In the genomic region with DNA sequence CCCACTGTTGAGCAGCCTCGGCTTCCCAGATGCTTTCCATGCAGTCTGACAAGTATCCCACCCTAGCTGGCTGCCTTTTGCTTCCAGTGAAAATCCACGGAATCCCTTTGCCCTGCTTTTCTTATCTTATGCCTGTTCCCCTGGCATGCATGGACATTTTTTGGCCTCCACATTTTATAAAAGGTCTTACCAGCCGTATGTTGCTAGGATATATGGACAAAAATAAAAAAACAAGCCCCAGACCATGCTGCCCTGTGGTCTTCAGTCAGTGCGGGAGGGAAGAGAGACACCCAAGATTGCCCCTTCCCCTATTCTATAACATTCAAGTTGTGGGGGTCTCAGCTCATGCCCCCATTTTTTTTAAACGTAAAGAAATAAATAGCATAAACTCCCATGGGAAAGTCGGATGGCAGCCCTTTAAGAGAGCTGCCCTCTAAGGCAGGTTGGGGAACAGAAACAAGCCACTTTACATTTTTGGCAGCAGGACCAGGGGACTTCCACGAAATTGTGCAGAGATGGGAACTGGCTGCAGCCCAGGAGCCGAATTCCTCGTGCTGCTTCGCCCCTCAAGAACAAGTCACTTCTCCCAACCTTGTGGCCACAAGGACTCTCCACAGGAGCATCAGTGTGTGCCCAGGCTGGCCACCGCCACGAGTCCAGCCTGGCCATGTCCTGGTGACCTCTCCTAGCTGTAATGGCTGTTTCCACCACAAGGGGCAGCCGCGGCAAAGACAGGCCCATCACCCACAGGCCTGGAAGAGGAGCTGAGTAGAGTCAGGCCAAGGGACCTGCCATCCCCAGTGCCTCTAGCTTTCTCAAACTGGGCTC, we compare ENCODE assay signal across 8 cellular contexts.
DNase-seq lines count a peak whose midpoint lies in the region; ATAC-seq and TF ChIP-seq lines count a peak whose summit lies in the region.

No MANE protein-coding gene starts in this region.

- H2AFZ ChIP-seq in fibroblast of lung (ENCODE audit: low read length) (no peak overlapping the region), neural cell (ENCODE audit: low read depth, low read length) (no peak overlapping the region)

- H3K27ac ChIP-seq in fibroblast of lung (ENCODE audit: insufficient read depth, low read length), result no peak overlapping the region
- no peak overlapping the region for H3K27ac ChIP-seq in neural cell (ENCODE audit: low read length)
- H3K27ac ChIP-seq in upper lobe of right lung, result no peak overlapping the region

- H3K9me3 Mint-ChIP-seq in CD14-positive monocyte, result no peaks in the 10 kb centered on the region

- H3K27me3 Mint-ChIP-seq in CD14-positive monocyte (ENCODE audit: low read depth in 3 of 3), result peaks cover 0 to 1% (median 0%) of the 10 kb centered on the region in 3 donors

- TF ChIP-seq EP300 in neural cell (conservative IDR thresholded peaks at IDR 0.05; ENCODE audit: poor library complexity, severe bottlenecking), result no peak

- TF ChIP-seq CTCF in CD14-positive monocyte (IDR thresholded peaks at IDR 0.05) (peak; percentile 96), fibroblast of lung (conservative IDR thresholded peaks at IDR 0.05 in 1 of 2, IDR thresholded peaks at IDR 0.05 in 1 of 2; ENCODE audit: low read depth in 1 of 2, low read length in 2 of 2) (peak; percentile 50 to 79), neural cell (IDR thresholded peaks at IDR 0.05; ENCODE audit: poor library complexity, severe bottlenecking) (peak; percentile 42), upper lobe of right lung (IDR thresholded peaks at IDR 0.05) (peak; percentile 85)

- H3K79me2 ChIP-seq in fibroblast of lung (ENCODE audit: control insufficient read depth, insufficient read depth, low read length) (no peaks in the 10 kb centered on the region), neural cell (replicated peaks; ENCODE audit: insufficient read depth, low read length) (no peaks in the 10 kb centered on the region)

- H3K27me3 ChIP-seq in fibroblast of lung (ENCODE audit: control insufficient read depth, insufficient read depth, low read length) (no peaks in the 10 kb centered on the region), neural cell (ENCODE audit: insufficient read depth, low read depth, low read length) (no peaks in the 10 kb centered on the region), upper lobe of right lung (no peaks in the 10 kb centered on the region)

- no peak overlapping the region for H3K4me2 ChIP-seq in fibroblast of lung (ENCODE audit: extremely low read depth, insufficient read depth, low read length)
- no peak overlapping the region for H3K4me2 ChIP-seq in neural cell (ENCODE audit: low read length)

- H3K4me1 ChIP-seq in fibroblast of lung (ENCODE audit: control insufficient read depth, extremely low read depth, insufficient read depth, low read length) (no peaks in the 10 kb centered on the region), upper lobe of right lung (peaks cover 10% of the 10 kb centered on the region)

- H3K36me3 ChIP-seq in fibroblast of lung (ENCODE audit: control insufficient read depth, insufficient read depth, low read length) (no peaks in the 10 kb centered on the region), neural cell (ENCODE audit: insufficient read depth, low read length) (no peaks in the 10 kb centered on the region), upper lobe of right lung (no peaks in the 10 kb centered on the region)

- peak; percentile 66 for ATAC-seq in GM19463 (IDR thresholded peaks at IDR 0.05; ENCODE audit: unreplicated experiment)
- peak; percentile 98 for ATAC-seq in upper lobe of right lung

- no peaks in the 10 kb centered on the region for H3K36me3 Mint-ChIP-seq in CD14-positive monocyte

- no peak overlapping the region for H3K27ac Mint-ChIP-seq in CD14-positive monocyte

- H4K20me1 ChIP-seq in fibroblast of lung (ENCODE audit: control insufficient read depth, extremely low read depth, insufficient read depth, low read length) (no peaks in the 10 kb centered on the region), neural cell (ENCODE audit: insufficient read depth) (no peaks in the 10 kb centered on the region)

- H3F3A ChIP-seq in neural cell (ENCODE audit: insufficient read depth, low read length, poor library complexity, severe bottlenecking), result no peaks in the 10 kb centered on the region

- no peak for TF ChIP-seq RAD21 in neural cell (conservative IDR thresholded peaks at IDR 0.05)

- peaks cover 26% of the 10 kb centered on the region for H3K4me1 Mint-ChIP-seq in CD14-positive monocyte

- no peaks in the 10 kb centered on the region for H3K9me2 ChIP-seq in neural cell (ENCODE audit: insufficient read depth, low read length)

- H3K9me3 ChIP-seq in fibroblast of lung (ENCODE audit: control insufficient read depth, insufficient read depth, low read depth, low read length), result no peaks in the 10 kb centered on the region
- H3K9me3 ChIP-seq in neural cell (ENCODE audit: low read length), result no peaks in the 10 kb centered on the region
- H3K9me3 ChIP-seq in upper lobe of right lung, result no peaks in the 10 kb centered on the region

- intact Hi-C loops in CD14-positive monocyte (cut with micrococcal nuclease), result loop anchor here (2.0 to 5.0 kb wide), 2 partner anchors 86 to 90 kb away; no protein-coding TSS in a partner anchor
- intact Hi-C loops in upper lobe of right lung (cut with DNase I), result no loop called here

- peak overlapping the region; percentile 58 to 66 for H3K4me3 Mint-ChIP-seq in CD14-positive monocyte

- H3K4me3 ChIP-seq in fibroblast of lung (replicated peaks in 1 of 4; ENCODE audit: control extremely low read depth in 1 of 4, insufficient read depth in 1 of 4, low read depth in 3 of 4, low read length in 4 of 4) (no peak overlapping the region), neural cell (ENCODE audit: low read length) (no peak overlapping the region), upper lobe of right lung (no peak overlapping the region)

- DNase-seq in CD14-positive monocyte (ENCODE audit: low spot score), result peak; percentile 68
- DNase-seq in NAMALWA (ENCODE audit: low spot score), result peak; percentile 66
- DNase-seq in activated CD8-positive, alpha-beta memory T cell treated with anti-CD3 and anti-CD28 coated beads, Interleukin-2, amount 50 U/mL, for 4 hours, result peak; percentile 45
- DNase-seq in fibroblast of lung (ENCODE audit: low read depth in 2 of 2), result peak in 1 of 2 donors; percentile 39
- DNase-seq in upper lobe of right lung, result peak; percentile 88
- DNase-seq in NCI-H1105 (lab: John Stamatoyannopoulos, UW), result no peak

- no peak overlapping the region for H3K9ac ChIP-seq in fibroblast of lung (ENCODE audit: insufficient read depth, low read length)
- H3K9ac ChIP-seq in neural cell (ENCODE audit: low read length), result no peak overlapping the region

TF ChIP-seq in neural cell, 6 proteins besides CTCF, POLR2A, EP300 and RAD21:
- TF ChIP-seq, protein P1, sequence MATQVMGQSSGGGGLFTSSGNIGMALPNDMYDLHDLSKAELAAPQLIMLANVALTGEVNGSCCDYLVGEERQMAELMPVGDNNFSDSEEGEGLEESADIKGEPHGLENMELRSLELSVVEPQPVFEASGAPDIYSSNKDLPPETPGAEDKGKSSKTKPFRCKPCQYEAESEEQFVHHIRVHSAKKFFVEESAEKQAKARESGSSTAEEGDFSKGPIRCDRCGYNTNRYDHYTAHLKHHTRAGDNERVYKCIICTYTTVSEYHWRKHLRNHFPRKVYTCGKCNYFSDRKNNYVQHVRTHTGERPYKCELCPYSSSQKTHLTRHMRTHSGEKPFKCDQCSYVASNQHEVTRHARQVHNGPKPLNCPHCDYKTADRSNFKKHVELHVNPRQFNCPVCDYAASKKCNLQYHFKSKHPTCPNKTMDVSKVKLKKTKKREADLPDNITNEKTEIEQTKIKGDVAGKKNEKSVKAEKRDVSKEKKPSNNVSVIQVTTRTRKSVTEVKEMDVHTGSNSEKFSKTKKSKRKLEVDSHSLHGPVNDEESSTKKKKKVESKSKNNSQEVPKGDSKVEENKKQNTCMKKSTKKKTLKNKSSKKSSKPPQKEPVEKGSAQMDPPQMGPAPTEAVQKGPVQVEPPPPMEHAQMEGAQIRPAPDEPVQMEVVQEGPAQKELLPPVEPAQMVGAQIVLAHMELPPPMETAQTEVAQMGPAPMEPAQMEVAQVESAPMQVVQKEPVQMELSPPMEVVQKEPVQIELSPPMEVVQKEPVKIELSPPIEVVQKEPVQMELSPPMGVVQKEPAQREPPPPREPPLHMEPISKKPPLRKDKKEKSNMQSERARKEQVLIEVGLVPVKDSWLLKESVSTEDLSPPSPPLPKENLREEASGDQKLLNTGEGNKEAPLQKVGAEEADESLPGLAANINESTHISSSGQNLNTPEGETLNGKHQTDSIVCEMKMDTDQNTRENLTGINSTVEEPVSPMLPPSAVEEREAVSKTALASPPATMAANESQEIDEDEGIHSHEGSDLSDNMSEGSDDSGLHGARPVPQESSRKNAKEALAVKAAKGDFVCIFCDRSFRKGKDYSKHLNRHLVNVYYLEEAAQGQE (IDR thresholded peaks at IDR 0.05; ENCODE audit: borderline replicate concordance), result no peak
- TF ChIP-seq POLR2AphosphoS5 (IDR thresholded peaks at IDR 0.05) (no peak), EZH2 (IDR thresholded peaks at IDR 0.05; ENCODE audit: borderline replicate concordance, insufficient read depth, low read length, poor library complexity, severe bottlenecking) (no peak), MXI1 (conservative IDR thresholded peaks at IDR 0.05; ENCODE audit: poor library complexity, severe bottlenecking) (no peak), SMC3 (conservative IDR thresholded peaks at IDR 0.05; ENCODE audit: poor library complexity) (no peak)

Comparison
In these comparisons a context has a peak if more than half of its experiments do, and no peak if none do; other contexts are left out.
1. CTCF ChIP-seq: peak in every context shown above with its lines; median percentile 96 in CD14-positive monocyte; 85 in upper lobe of right lung; 64 in fibroblast of lung; 42 in neural cell.